In the genomic region with DNA sequence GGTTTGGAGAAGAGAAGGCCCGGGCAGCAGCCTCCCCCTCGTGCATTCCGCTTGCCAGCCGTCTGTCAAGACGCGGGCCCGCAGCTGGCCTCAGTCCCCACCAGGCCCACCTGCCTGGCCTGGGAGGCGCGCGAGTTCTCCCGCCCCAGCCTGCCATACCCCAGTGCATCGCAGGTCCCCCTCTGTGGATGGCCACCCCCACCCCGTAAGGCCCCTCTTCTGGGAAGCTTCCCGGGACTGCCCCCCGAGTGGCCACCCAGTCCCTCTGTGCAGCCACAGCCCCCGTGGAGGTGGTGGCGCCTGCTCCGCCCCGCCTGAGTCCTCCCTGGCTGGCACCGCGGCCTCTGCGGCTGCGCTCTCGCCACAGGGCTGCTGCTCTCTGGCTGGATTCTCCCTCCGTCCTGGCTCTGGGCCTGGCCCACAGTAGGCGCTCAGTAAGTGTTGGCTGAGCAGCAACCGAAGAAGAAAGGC, we compare ENCODE assay signal across 8 cellular contexts.
DNase-seq lines count a peak whose midpoint lies in the region; ATAC-seq and TF ChIP-seq lines count a peak whose summit lies in the region.

No MANE protein-coding gene starts in this region.

- peaks cover 10% of the 10 kb centered on the region for H3K4me1 Mint-ChIP-seq in activated T-cell treated with anti-CD3 and anti-CD28 coated beads, Interleukin-2, amount 50 U/mL, for 24 hours (ENCODE audit: low read depth)
- peaks cover 69% of the 10 kb centered on the region for H3K4me1 Mint-ChIP-seq in brain

- no peak for ATAC-seq in HG03378 (IDR thresholded peaks at IDR 0.05; ENCODE audit: unreplicated experiment)
- ATAC-seq in activated CD4-positive, CD25-positive, alpha-beta regulatory T cell treated with anti-CD3 and anti-CD28 coated beads, Interleukin-2, amount 50 U/mL, for 24 hours = no peak

- H3K4me3 ChIP-seq in tibial artery = peak overlapping the region; percentile 50 to 56

- DNase-seq in activated T-cell treated with anti-CD3 and anti-CD28 coated beads, Interleukin-2, amount 50 U/mL, for 24 hours = no peak
- DNase-seq in activated T-cell treated with anti-CD3 and anti-CD28 coated beads, Interleukin-2, amount 50 U/mL, for 1 hour = no peak
- DNase-seq in tibial artery = peak in 1 of 2 donors; percentile 80
- DNase-seq in NCI-H2081 treated with DMSO at 0.1 percent for 48 hours (lab: John Stamatoyannopoulos, UW) = no peak

- H3K27ac ChIP-seq in layer of hippocampus (ENCODE audit: low read depth, low read length) (peak overlapping the region; percentile 92), tibial artery (peak overlapping the region; percentile 60 to 72)

- H3K36me3 ChIP-seq in tibial artery = no peaks in the 10 kb centered on the region

- H3K27me3 ChIP-seq in layer of hippocampus (ENCODE audit: control insufficient read depth, insufficient read depth, low read length) (no peaks in the 10 kb centered on the region), tibial artery (peaks cover 0 to 15% of the 10 kb centered on the region in 2 donors)

- no peaks in the 10 kb centered on the region for H3K36me3 Mint-ChIP-seq in activated T-cell treated with anti-CD3 and anti-CD28 coated beads, Interleukin-2, amount 50 U/mL, for 24 hours (ENCODE audit: low read depth)
- no peaks in the 10 kb centered on the region for H3K36me3 Mint-ChIP-seq in brain

- H3K4me3 Mint-ChIP-seq in activated T-cell treated with anti-CD3 and anti-CD28 coated beads, Interleukin-2, amount 50 U/mL, for 24 hours = peak overlapping the region; percentile 52
- H3K4me3 Mint-ChIP-seq in brain = peak overlapping the region; percentile 65 to 76 (median 73)

- H3K27ac Mint-ChIP-seq in activated T-cell treated with anti-CD3 and anti-CD28 coated beads, Interleukin-2, amount 50 U/mL, for 24 hours = no peak overlapping the region
- peak overlapping the region; percentile 51 to 94 (median 87) for H3K27ac Mint-ChIP-seq in brain

- no peak for TF ChIP-seq CTCF in brain (conservative IDR thresholded peaks at IDR 0.05)
- TF ChIP-seq CTCF in tibial artery (IDR thresholded peaks at IDR 0.05) = no peak

- intact Hi-C loops in tibial artery (cut with DNase I; ENCODE audit: low total_unique reads) = loop anchor here (10.0 kb wide), 1 partner anchor 260 kb away; no protein-coding TSS in a partner anchor

- H3K9me3 Mint-ChIP-seq in activated T-cell treated with anti-CD3 and anti-CD28 coated beads, Interleukin-2, amount 50 U/mL, for 24 hours = no peaks in the 10 kb centered on the region
- peaks cover 0 to 4% (median 0%) of the 10 kb centered on the region in 5 experiments for H3K9me3 Mint-ChIP-seq in brain

- no peaks in the 10 kb centered on the region for H3K9me3 ChIP-seq in tibial artery

- no peaks in the 10 kb centered on the region for H3K27me3 Mint-ChIP-seq in activated T-cell treated with anti-CD3 and anti-CD28 coated beads, Interleukin-2, amount 50 U/mL, for 24 hours
- H3K27me3 Mint-ChIP-seq in brain = peaks cover 4% of the 10 kb centered on the region

- H3K4me1 ChIP-seq in tibial artery = peaks cover 0 to 18% (median 9%) of the 10 kb centered on the region in 4 donors
